In genomic region chr6:2353412-2354137, GRCh38 we compare ENCODE assay signal across 8 cellular contexts.
DNase-seq lines count a peak whose midpoint lies in the region; ATAC-seq, FAIRE-seq and TF ChIP-seq lines count a peak whose summit lies in the region.

No MANE protein-coding gene starts in this region.

- CTCF ChIA-PET in A673 (lab: Charles Lee), result interaction anchor here (0.5 to 1.1 kb wide), 6 partner anchors 16 to 758 kb away, joined by 3 to 7 read pairs (median 4); no protein-coding TSS in a partner anchor

- no peaks in the 10 kb centered on the region for H3K4me1 ChIP-seq in A673 (ENCODE audit: insufficient read depth, low read length, poor library complexity, severe bottlenecking)

- TF ChIP-seq CTCF in A673 (conservative IDR thresholded peaks at IDR 0.05; ENCODE audit: low read depth, low read length) (peak; percentile 84), choroid plexus epithelial cell (conservative IDR thresholded peaks at IDR 0.05; ENCODE audit: low read depth, low read length) (peak; percentile 89)

- intact Hi-C loops in A673 (cut with micrococcal nuclease; ENCODE audit: unreplicated experiment), result loop anchor here (2.0 to 10.0 kb wide), 4 partner anchors 146 to 757 kb away; no protein-coding TSS in a partner anchor

- no peak for ATAC-seq in GM19452 (IDR thresholded peaks at IDR 0.05; ENCODE audit: unreplicated experiment)

- no peak overlapping the region for H3K27ac ChIP-seq in A673 (ENCODE audit: low read depth, low read length, poor library complexity, severe bottlenecking)

- FAIRE-seq in GM12891 (lab: Jason Lieb, UNC), result peak; percentile 31

- H3K27me3 ChIP-seq in A673 (replicated peaks; ENCODE audit: insufficient read depth, low read depth, low read length, poor library complexity), result no peaks in the 10 kb centered on the region

- POLR2A ChIA-PET in A673 (lab: Charles Lee; ENCODE audit: low non-redundant PET), result no interaction called here

- H3K9me3 ChIP-seq in A673 (ENCODE audit: low read depth, low read length, poor library complexity, severe bottlenecking), result no peaks in the 10 kb centered on the region

- no peak overlapping the region for H3K4me3 ChIP-seq in A673 (ENCODE audit: low read depth, low read length, poor library complexity, severe bottlenecking)
- H3K4me3 ChIP-seq in choroid plexus epithelial cell (ENCODE audit: low read depth, low read length), result no peak overlapping the region

- peak; percentile 74 for DNase-seq in A673 (ENCODE audit: low spot score)
- DNase-seq in GM12891 (ENCODE audit: insufficient read length, low spot score), result peak; percentile 33
- peak; percentile 69 for DNase-seq in NCI-H2196 (lab: John Stamatoyannopoulos, UW; ENCODE audit: unreplicated experiment)
- DNase-seq in activated CD4-positive, CD25-positive, alpha-beta regulatory T cell treated with anti-CD3 and anti-CD28 coated beads, Interleukin-2, amount 50 U/mL, for 72 hours, result peak; percentile 37
- peak; percentile 91 for DNase-seq in choroid plexus epithelial cell (ENCODE audit: low read depth)
- peak; percentile 89 for DNase-seq in left kidney (ENCODE audit: low read depth, low spot score)
- DNase-seq in stimulated activated CD4-positive, alpha-beta T cell treated with anti-CD3 and anti-CD28 coated beads, TNF-alpha, amount 100 ng/mL, for 24 hours (ENCODE audit: low read depth in 3 of 3), result peak; percentile 24 to 49 (median 34)

- BruUV-seq in A673 (replicated peaks; lab: Mats Ljungman, UMichigan), result no TSS peak

- no peak for TF ChIP-seq POLR2A in GM12891 (IDR thresholded peaks at IDR 0.05; ENCODE audit: low read depth, low read length)

- H3K36me3 ChIP-seq in A673 (ENCODE audit: insufficient read depth, low read length, poor library complexity, severe bottlenecking), result no peaks in the 10 kb centered on the region

TF ChIP-seq in GM12891, 5 proteins besides CTCF, POLR2A, EP300 and RAD21:
- TF ChIP-seq SPI1 (IDR thresholded peaks at IDR 0.05; ENCODE audit: low read depth, low read length) (no peak), POLR2AphosphoS5 (IDR thresholded peaks at IDR 0.05; ENCODE audit: low read depth, low read length) (no peak), PAX5 (IDR thresholded peaks at IDR 0.05; ENCODE audit: insufficient read depth, low read length, severe bottlenecking) (no peak), TAF1 (IDR thresholded peaks at IDR 0.05; ENCODE audit: low read depth, low read length) (no peak), POU2F2 (IDR thresholded peaks at IDR 0.05; ENCODE audit: low read depth, low read length) (no peak)

Comparison
In these comparisons a context has a peak if more than half of its experiments do, and no peak if none do; other contexts are left out.
1. DNase-seq: peak in every context shown above with its lines; median percentile 91 in choroid plexus epithelial cell; 89 in left kidney; 74 in A673; 69 in NCI-H2196; 37 in activated CD4-positive, CD25-positive, alpha-beta regulatory T cell treated with anti-CD3 and anti-CD28 coated beads, Interleukin-2, amount 50 U/mL, for 72 hours; 34 in stimulated activated CD4-positive, alpha-beta T cell treated with anti-CD3 and anti-CD28 coated beads, TNF-alpha, amount 100 ng/mL, for 24 hours; 33 in GM12891.